2 cellular contexts compared by ENCODE assay signal in genomic region chr1:226047495-226047894, GRCh38.
TF ChIP-seq lines count a peak whose summit lies in the region.

No MANE protein-coding gene starts in this region.

TF ChIP-seq in A549, 52 proteins besides CTCF, POLR2A, EP300 and RAD21:
- no peak for TF ChIP-seq ESRRA (IDR thresholded peaks at IDR 0.05; ENCODE audit: borderline replicate concordance, low read length)
- no peak for TF ChIP-seq ZSCAN20 (CRISPR knock-in tag; IDR thresholded peaks at IDR 0.05)
- no peak for TF ChIP-seq HOXA7 (CRISPR knock-in tag; IDR thresholded peaks at IDR 0.05)
- TF ChIP-seq BCL3 (IDR thresholded peaks at IDR 0.05), result no peak
- TF ChIP-seq USF2 (IDR thresholded peaks at IDR 0.05), result no peak
- no peak for TF ChIP-seq NR3C1 (IDR thresholded peaks at IDR 0.05)
- no peak for TF ChIP-seq TFCP2L1 (CRISPR knock-in tag; IDR thresholded peaks at IDR 0.05)
- no peak for TF ChIP-seq HDAC2 (IDR thresholded peaks at IDR 0.05)
- no peak for TF ChIP-seq FOXS1 (CRISPR knock-in tag; IDR thresholded peaks at IDR 0.05)
- TF ChIP-seq CBX8 (IDR thresholded peaks at IDR 0.05), result no peak
- no peak for TF ChIP-seq NFE2L2 (conservative IDR thresholded peaks at IDR 0.05; ENCODE audit: low read length)
- no peak for TF ChIP-seq REST (IDR thresholded peaks at IDR 0.05)
- TF ChIP-seq RFX5 (IDR thresholded peaks at IDR 0.05), result no peak
- no peak for TF ChIP-seq PBX3 (IDR thresholded peaks at IDR 0.05)
- TF ChIP-seq FOSL2 (IDR thresholded peaks at IDR 0.05), result no peak
- TF ChIP-seq FOSL2 (CRISPR knock-in tag; IDR thresholded peaks at IDR 0.05), result no peak
TF ChIP-seq in A549: peak in this region for 0.

TF ChIP-seq in IMR-90, 13 proteins besides CTCF, POLR2A, EP300 and RAD21:
- TF ChIP-seq CEBPB (IDR thresholded peaks at IDR 0.05; ENCODE audit: low read depth, low read length) (no peak), CHD1 (IDR thresholded peaks at IDR 0.05; ENCODE audit: low read depth, low read length) (no peak), USF2 (IDR thresholded peaks at IDR 0.05; ENCODE audit: low read depth, low read length) (no peak), MAFK (IDR thresholded peaks at IDR 0.05; ENCODE audit: low read depth, low read length) (no peak), RFX5 (IDR thresholded peaks at IDR 0.05; ENCODE audit: low read depth, low read length) (no peak), NFE2L2 (IDR thresholded peaks at IDR 0.05; ENCODE audit: low read depth, low read length) (no peak)
